9 cellular contexts compared by ENCODE assay signal in the genomic region with DNA sequence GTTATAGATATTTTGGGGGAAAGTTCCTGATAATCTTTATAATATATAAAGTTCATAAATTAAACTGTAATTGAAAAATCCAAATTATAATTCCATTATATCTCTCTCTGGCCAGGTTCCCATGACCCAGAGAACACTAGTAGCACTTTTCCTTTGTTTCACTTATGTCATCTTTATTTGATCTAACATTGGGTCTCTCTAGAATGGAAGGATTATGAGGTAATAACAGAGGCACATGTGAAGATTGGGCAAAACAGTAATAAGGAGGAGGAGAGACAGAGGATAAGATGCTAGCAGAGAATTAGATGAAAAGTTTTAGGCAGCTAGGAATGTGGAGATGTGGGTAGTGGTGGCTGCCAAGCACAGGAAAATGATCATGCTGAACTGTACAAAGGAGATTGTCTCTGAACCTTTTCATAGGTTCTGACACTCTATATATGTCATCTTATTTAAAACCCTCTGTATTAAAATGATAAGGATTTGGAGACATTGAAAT. TPM values are rescaled to one million over a fixed set of nuclear protein-coding genes. Genes with fewer than 3 reads are reported as not detected.
DNase-seq lines count a peak whose midpoint lies in the region; ATAC-seq and TF ChIP-seq lines count a peak whose summit lies in the region.
"Had no signal": no experiment of that assay in that cellular context is flagged by ENCODE, and none has a peak within 500 bp of the region (broad histone marks: within the 10 kb centered on the region; RNA-seq: fewer than 3 reads in every experiment).

No MANE protein-coding gene starts in this region.

- H3K4me3 ChIP-seq in HEK293 (ENCODE audit: low read depth, low read length) (no peak overlapping the region; the same call in 1 of the 2 replicates), colonic mucosa (no peak overlapping the region)

- peak overlapping the region; percentile 78 for H3K27ac Mint-ChIP-seq in T-helper 1 cell treated with Interleukin-12 subunit alpha and Interleukin-12 subunit beta and Interleukin-4 antibody, amounts not matched to agents 30 μg/mL and 1 μg/mL, for 36 hours
- peak overlapping the region in 4 of 5 experiments; percentile 6 to 91 (median 52) for H3K27ac Mint-ChIP-seq in brain
- H3K27ac Mint-ChIP-seq in osteocyte (ENCODE audit: unreplicated experiment), result peak overlapping the region; percentile 84

- peak overlapping the region; percentile 81 for H3K4me3 Mint-ChIP-seq in T-helper 1 cell treated with Interleukin-12 subunit alpha and Interleukin-12 subunit beta and Interleukin-4 antibody, amounts not matched to agents 30 μg/mL and 1 μg/mL, for 36 hours
- H3K4me3 Mint-ChIP-seq in brain (peak overlapping the region; percentile 18 to 94 (median 91)), osteocyte (ENCODE audit: unreplicated experiment) (no peak overlapping the region)

- DNase-seq in T-helper 1 cell (no peak), osteocyte (ENCODE audit: extremely low spot score, unreplicated experiment) (no peak), occipital lobe (lab: John Stamatoyannopoulos, UW) (no peak), colonic mucosa (no peak)
- DNase-seq: NCI-H510A treated with DMSO at 0.1 percent for 48 hours had no signal

- peaks cover 37% of the 10 kb centered on the region for H3K4me1 Mint-ChIP-seq in T-helper 1 cell treated with Interleukin-12 subunit alpha and Interleukin-12 subunit beta and Interleukin-4 antibody, amounts not matched to agents 30 μg/mL and 1 μg/mL, for 36 hours (ENCODE audit: low read depth)
- H3K4me1 Mint-ChIP-seq in brain, result peaks cover 77% of the 10 kb centered on the region
- peaks cover 67% of the 10 kb centered on the region for H3K4me1 Mint-ChIP-seq in osteocyte (ENCODE audit: unreplicated experiment)

- ATAC-seq in GM21381 (IDR thresholded peaks at IDR 0.05; ENCODE audit: unreplicated experiment), result no peak

- H3K27me3 ChIP-seq in colonic mucosa, result no peaks in the 10 kb centered on the region

- no peaks in the 10 kb centered on the region for H3K9me3 Mint-ChIP-seq in T-helper 1 cell treated with Interleukin-12 subunit alpha and Interleukin-12 subunit beta and Interleukin-4 antibody, amounts not matched to agents 30 μg/mL and 1 μg/mL, for 36 hours
- H3K9me3 Mint-ChIP-seq in brain (no peaks in the 10 kb centered on the region), osteocyte (ENCODE audit: unreplicated experiment) (no peaks in the 10 kb centered on the region)

- H3K27me3 Mint-ChIP-seq in T-helper 1 cell treated with Interleukin-12 subunit alpha and Interleukin-12 subunit beta and Interleukin-4 antibody, amounts not matched to agents 30 μg/mL and 1 μg/mL, for 36 hours (ENCODE audit: low read depth), result no peaks in the 10 kb centered on the region
- H3K27me3 Mint-ChIP-seq in brain (peaks cover 4% of the 10 kb centered on the region), osteocyte (ENCODE audit: unreplicated experiment) (no peaks in the 10 kb centered on the region)

- no peak overlapping the region for H3K27ac ChIP-seq in HEK293 (ENCODE audit: extremely low read depth, low read depth, low read length)
- no peak overlapping the region for H3K27ac ChIP-seq in colonic mucosa

- POLR2A ChIA-PET in HEK293 (lab: Yijun Ruan, JAX), result no interaction called here

- intact Hi-C loops in colonic mucosa (cut with DNase I), result loop anchor here (10.0 kb wide), 1 partner anchor 236 kb away; no protein-coding TSS in a partner anchor

- H3K9me3 ChIP-seq in HEK293 (ENCODE audit: control insufficient read depth, insufficient read depth, low read depth, low read length) (no peaks in the 10 kb centered on the region), colonic mucosa (no peaks in the 10 kb centered on the region)

- CTCF ChIA-PET in HEK293 (lab: Yijun Ruan, JAX), result interaction anchor here (0.7 to 1.2 kb wide), 3 partner anchors 12 to 224 kb away, joined by 3 to 8 read pairs (median 4); no protein-coding TSS in a partner anchor

- H3K36me3 Mint-ChIP-seq in T-helper 1 cell treated with Interleukin-12 subunit alpha and Interleukin-12 subunit beta and Interleukin-4 antibody, amounts not matched to agents 30 μg/mL and 1 μg/mL, for 36 hours (ENCODE audit: low read depth), result peaks cover 46% of the 10 kb centered on the region
- peaks cover 4% of the 10 kb centered on the region for H3K36me3 Mint-ChIP-seq in brain
- no peaks in the 10 kb centered on the region for H3K36me3 Mint-ChIP-seq in osteocyte (ENCODE audit: unreplicated experiment)

- H3K9ac ChIP-seq in colonic mucosa (ENCODE audit: low read depth in 2 of 2, low read length in 2 of 2), result no peak overlapping the region

- no peak for TF ChIP-seq CTCF in HEK293 (tag by site-specific recombination; IDR thresholded peaks at IDR 0.05)
- no peak for TF ChIP-seq CTCF in brain (conservative IDR thresholded peaks at IDR 0.05)
- TF ChIP-seq CTCF in osteocyte (IDR thresholded peaks at IDR 0.05), result no peak
- TF ChIP-seq CTCF in colonic mucosa (IDR thresholded peaks at IDR 0.05), result no peak

- peaks cover 23% of the 10 kb centered on the region for H3K4me1 ChIP-seq in HEK293 (ENCODE audit: control insufficient read depth, insufficient read depth, low read length)
- H3K4me1 ChIP-seq in colonic mucosa, result peaks cover 7% of the 10 kb centered on the region

- H3K36me3 ChIP-seq in HEK293 (ENCODE audit: control insufficient read depth in 2 of 2, insufficient read depth in 1 of 2, low read length in 2 of 2), result no peaks in the 10 kb centered on the region
- no peaks in the 10 kb centered on the region for H3K36me3 ChIP-seq in colonic mucosa

TF ChIP-seq in HEK293, 187 proteins besides CTCF, POLR2A, EP300 and RAD21:
- peak; percentile 49; the same call in 1 of the 2 replicates for TF ChIP-seq ZEB2 (tag by site-specific recombination; IDR thresholded peaks at IDR 0.05)
- TF ChIP-seq, protein P1, sequence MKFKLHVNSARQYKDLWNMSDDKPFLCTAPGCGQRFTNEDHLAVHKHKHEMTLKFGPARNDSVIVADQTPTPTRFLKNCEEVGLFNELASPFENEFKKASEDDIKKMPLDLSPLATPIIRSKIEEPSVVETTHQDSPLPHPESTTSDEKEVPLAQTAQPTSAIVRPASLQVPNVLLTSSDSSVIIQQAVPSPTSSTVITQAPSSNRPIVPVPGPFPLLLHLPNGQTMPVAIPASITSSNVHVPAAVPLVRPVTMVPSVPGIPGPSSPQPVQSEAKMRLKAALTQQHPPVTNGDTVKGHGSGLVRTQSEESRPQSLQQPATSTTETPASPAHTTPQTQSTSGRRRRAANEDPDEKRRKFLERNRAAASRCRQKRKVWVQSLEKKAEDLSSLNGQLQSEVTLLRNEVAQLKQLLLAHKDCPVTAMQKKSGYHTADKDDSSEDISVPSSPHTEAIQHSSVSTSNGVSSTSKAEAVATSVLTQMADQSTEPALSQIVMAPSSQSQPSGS (tag by site-specific recombination; IDR thresholded peaks at IDR 0.05; ENCODE audit: low read depth), result peak; percentile 88
- TF ChIP-seq, protein P2, sequence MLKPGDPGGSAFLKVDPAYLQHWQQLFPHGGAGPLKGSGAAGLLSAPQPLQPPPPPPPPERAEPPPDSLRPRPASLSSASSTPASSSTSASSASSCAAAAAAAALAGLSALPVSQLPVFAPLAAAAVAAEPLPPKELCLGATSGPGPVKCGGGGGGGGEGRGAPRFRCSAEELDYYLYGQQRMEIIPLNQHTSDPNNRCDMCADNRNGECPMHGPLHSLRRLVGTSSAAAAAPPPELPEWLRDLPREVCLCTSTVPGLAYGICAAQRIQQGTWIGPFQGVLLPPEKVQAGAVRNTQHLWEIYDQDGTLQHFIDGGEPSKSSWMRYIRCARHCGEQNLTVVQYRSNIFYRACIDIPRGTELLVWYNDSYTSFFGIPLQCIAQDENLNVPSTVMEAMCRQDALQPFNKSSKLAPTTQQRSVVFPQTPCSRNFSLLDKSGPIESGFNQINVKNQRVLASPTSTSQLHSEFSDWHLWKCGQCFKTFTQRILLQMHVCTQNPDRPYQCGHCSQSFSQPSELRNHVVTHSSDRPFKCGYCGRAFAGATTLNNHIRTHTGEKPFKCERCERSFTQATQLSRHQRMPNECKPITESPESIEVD (tag by site-specific recombination; IDR thresholded peaks at IDR 0.05), result peak; percentile 3; the same call in 1 of the 2 replicates
- no peak for TF ChIP-seq ZBTB1 (tag by site-specific recombination; IDR thresholded peaks at IDR 0.05)
- peak; percentile 18; the same call in 1 of the 2 replicates for TF ChIP-seq SP7 (tag by site-specific recombination; IDR thresholded peaks at IDR 0.05)
- TF ChIP-seq ZNF366 (tag by site-specific recombination; conservative IDR thresholded peaks at IDR 0.05), result peak; percentile 45; the same call in 1 of the 2 replicates
- TF ChIP-seq ZNF629 (tag by site-specific recombination; IDR thresholded peaks at IDR 0.05), result peak; percentile 79
- TF ChIP-seq ZNF707 (tag by site-specific recombination; IDR thresholded peaks at IDR 0.05), result no peak
- peak; percentile 77 for TF ChIP-seq ZBTB17 (tag by site-specific recombination; IDR thresholded peaks at IDR 0.05)

RNA-seq across cellular contexts. Expression of gene TAB2, which starts 3.3 kb away (rescaled TPM):
- 33.5 TPM for polyA plus RNA-seq in brain (ENCODE audit: insufficient read depth, low read depth, low replicate concordance)
- total RNA-seq in osteocyte (50.6 and 53.8 TPM in 2 replicates), occipital lobe (43.4 TPM), colonic mucosa (10 to 100 TPM; 36.7 to 81.3 TPM)
